In the genomic region with DNA sequence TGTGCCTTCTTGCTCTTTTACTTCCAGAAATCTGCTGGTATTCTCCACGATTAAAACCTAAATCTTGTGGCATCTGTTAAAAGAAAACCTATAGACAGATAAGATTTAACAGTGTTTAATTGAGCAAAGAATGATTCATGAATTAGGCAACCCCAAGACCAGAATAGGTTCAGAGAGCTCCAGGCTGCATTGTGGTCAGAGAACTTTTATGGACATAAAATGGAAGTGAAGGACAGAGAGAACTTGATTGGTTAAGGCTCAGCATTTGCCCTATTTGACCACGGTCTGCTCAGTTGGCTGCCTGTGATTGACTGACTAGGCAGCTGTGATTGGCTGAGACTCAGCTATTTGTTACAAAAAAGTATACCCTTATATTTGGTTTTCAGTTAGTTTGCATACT, we compare ENCODE assay signal across 1 cellular context.
TF ChIP-seq lines count a peak whose summit lies in the region.

No MANE protein-coding gene starts in this region.

TF ChIP-seq in GM23338, 12 proteins besides CTCF, POLR2A, EP300 and RAD21 (continued from another document):
- TF ChIP-seq, protein P1, sequence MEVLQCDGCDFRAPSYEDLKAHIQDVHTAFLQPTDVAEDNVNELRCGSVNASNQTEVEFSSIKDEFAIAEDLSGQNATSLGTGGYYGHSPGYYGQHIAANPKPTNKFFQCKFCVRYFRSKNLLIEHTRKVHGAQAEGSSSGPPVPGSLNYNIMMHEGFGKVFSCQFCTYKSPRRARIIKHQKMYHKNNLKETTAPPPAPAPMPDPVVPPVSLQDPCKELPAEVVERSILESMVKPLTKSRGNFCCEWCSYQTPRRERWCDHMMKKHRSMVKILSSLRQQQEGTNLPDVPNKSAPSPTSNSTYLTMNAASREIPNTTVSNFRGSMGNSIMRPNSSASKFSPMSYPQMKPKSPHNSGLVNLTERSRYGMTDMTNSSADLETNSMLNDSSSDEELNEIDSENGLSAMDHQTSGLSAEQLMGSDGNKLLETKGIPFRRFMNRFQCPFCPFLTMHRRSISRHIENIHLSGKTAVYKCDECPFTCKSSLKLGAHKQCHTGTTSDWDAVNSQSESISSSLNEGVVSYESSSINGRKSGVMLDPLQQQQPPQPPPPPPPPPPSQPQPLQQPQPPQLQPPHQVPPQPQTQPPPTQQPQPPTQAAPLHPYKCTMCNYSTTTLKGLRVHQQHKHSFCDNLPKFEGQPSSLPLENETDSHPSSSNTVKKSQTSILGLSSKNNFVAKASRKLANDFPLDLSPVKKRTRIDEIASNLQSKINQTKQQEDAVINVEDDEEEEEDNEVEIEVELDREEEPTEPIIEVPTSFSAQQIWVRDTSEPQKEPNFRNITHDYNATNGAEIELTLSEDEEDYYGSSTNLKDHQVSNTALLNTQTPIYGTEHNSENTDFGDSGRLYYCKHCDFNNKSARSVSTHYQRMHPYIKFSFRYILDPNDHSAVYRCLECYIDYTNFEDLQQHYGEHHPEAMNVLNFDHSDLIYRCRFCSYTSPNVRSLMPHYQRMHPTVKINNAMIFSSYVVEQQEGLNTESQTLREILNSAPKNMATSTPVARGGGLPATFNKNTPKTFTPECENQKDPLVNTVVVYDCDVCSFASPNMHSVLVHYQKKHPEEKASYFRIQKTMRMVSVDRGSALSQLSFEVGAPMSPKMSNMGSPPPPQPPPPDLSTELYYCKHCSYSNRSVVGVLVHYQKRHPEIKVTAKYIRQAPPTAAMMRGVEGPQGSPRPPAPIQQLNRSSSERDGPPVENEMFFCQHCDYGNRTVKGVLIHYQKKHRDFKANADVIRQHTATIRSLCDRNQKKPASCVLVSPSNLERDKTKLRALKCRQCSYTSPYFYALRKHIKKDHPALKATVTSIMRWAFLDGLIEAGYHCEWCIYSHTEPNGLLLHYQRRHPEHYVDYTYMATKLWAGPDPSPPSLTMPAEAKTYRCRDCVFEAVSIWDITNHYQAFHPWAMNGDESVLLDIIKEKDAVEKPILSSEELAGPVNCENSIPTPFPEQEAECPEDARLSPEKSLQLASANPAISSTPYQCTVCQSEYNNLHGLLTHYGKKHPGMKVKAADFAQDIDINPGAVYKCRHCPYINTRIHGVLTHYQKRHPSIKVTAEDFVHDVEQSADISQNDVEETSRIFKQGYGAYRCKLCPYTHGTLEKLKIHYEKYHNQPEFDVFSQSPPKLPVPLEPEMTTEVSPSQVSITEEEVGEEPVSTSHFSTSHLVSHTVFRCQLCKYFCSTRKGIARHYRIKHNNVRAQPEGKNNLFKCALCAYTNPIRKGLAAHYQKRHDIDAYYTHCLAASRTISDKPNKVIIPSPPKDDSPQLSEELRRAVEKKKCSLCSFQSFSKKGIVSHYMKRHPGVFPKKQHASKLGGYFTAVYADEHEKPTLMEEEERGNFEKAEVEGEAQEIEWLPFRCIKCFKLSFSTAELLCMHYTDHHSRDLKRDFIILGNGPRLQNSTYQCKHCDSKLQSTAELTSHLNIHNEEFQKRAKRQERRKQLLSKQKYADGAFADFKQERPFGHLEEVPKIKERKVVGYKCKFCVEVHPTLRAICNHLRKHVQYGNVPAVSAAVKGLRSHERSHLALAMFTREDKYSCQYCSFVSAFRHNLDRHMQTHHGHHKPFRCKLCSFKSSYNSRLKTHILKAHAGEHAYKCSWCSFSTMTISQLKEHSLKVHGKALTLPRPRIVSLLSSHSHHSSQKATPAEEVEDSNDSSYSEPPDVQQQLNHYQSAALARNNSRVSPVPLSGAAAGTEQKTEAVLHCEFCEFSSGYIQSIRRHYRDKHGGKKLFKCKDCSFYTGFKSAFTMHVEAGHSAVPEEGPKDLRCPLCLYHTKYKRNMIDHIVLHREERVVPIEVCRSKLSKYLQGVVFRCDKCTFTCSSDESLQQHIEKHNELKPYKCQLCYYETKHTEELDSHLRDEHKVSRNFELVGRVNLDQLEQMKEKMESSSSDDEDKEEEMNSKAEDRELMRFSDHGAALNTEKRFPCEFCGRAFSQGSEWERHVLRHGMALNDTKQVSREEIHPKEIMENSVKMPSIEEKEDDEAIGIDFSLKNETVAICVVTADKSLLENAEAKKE (CRISPR knock-in tag; IDR thresholded peaks at IDR 0.05) = no peak
- no peak for TF ChIP-seq EZH2phosphoT487 (IDR thresholded peaks at IDR 0.05; ENCODE audit: unreplicated experiment)
- no peak for TF ChIP-seq ZNF114 (CRISPR knock-in tag; IDR thresholded peaks at IDR 0.05)
- TF ChIP-seq NANOG (IDR thresholded peaks at IDR 0.05; ENCODE audit: borderline replicate concordance) = no peak
- no peak for TF ChIP-seq CREB1 (CRISPR knock-in tag; IDR thresholded peaks at IDR 0.05; ENCODE audit: low read depth)
